8 cellular contexts compared by ENCODE assay signal in genomic region chr1:50978852-50979781, GRCh38. TPM values are rescaled to one million over a fixed set of nuclear protein-coding genes. Genes with fewer than 3 reads are reported as not detected.
DNase-seq lines count a peak whose midpoint lies in the region; ATAC-seq and TF ChIP-seq lines count a peak whose summit lies in the region.

No MANE protein-coding gene starts in this region.

- no peak for ATAC-seq in activated T-cell treated with anti-CD3 and anti-CD28 coated beads, Interleukin-2, amount 50 U/mL, for 4 hours
- no peak for ATAC-seq in HG03159 (IDR thresholded peaks at IDR 0.05; ENCODE audit: unreplicated experiment)

- TF ChIP-seq CTCF in adrenal gland (IDR thresholded peaks at IDR 0.05): no peak
- TF ChIP-seq CTCF in suprapubic skin (IDR thresholded peaks at IDR 0.05): no peak

- no peaks in the 10 kb centered on the region for H3K36me3 Mint-ChIP-seq in activated T-cell treated with anti-CD3 and anti-CD28 coated beads, Interleukin-2, amount 50 U/mL, for 4 hours (ENCODE audit: insufficient read depth)

- peak overlapping the region; percentile 81 for H3K4me3 Mint-ChIP-seq in activated T-cell treated with anti-CD3 and anti-CD28 coated beads, Interleukin-2, amount 50 U/mL, for 4 hours

- no peaks in the 10 kb centered on the region for H3K9me3 ChIP-seq in adrenal gland (replicated peaks in 1 of 3)
- H3K9me3 ChIP-seq in suprapubic skin: no peaks in the 10 kb centered on the region

- intact Hi-C loops in adrenal gland (cut with DNase I): no loop called here

- TF ChIP-seq EP300 in suprapubic skin (IDR thresholded peaks at IDR 0.05): no peak

- H3K4me3 ChIP-seq in adrenal gland (peak overlapping the region in 3 of 4 donors; percentile 53 to 88 (median 73)), suprapubic skin (peak overlapping the region; percentile 86)

- H3K4me1 ChIP-seq in adrenal gland (replicated peaks in 1 of 2) (peaks cover 4 to 31% of the 10 kb centered on the region in 2 donors), suprapubic skin (peaks cover 19% of the 10 kb centered on the region)

- TF ChIP-seq POLR2A in adrenal gland (IDR thresholded peaks at IDR 0.05) (peak in 1 of 2 donors; percentile 20), suprapubic skin (IDR thresholded peaks at IDR 0.05) (no peak)

- no peaks in the 10 kb centered on the region for H3K36me3 ChIP-seq in adrenal gland (replicated peaks in 1 of 2)
- no peaks in the 10 kb centered on the region for H3K36me3 ChIP-seq in suprapubic skin

- peak overlapping the region; percentile 89 to 100 (median 98) for H3K27ac ChIP-seq in adrenal gland
- H3K27ac ChIP-seq in suprapubic skin: peak overlapping the region; percentile 91

- 15 to 24% (median 19%) methylated on average over 10 of the region's 10 CpGs for WGBS in adrenal gland, 4 donors
- WGBS in suprapubic skin: 18% methylated on average over 10 of the region's 10 CpGs

- H3K27me3 Mint-ChIP-seq in activated T-cell treated with anti-CD3 and anti-CD28 coated beads, Interleukin-2, amount 50 U/mL, for 4 hours (ENCODE audit: low read depth): peaks cover 28% of the 10 kb centered on the region

- H3K4me1 Mint-ChIP-seq in activated T-cell treated with anti-CD3 and anti-CD28 coated beads, Interleukin-2, amount 50 U/mL, for 4 hours (ENCODE audit: low read depth): peaks cover 21% of the 10 kb centered on the region

- DNase-seq in activated T-cell treated with anti-CD3 and anti-CD28 coated beads, Interleukin-2, amount 50 U/mL, for 4 hours: no peak
- no peak for DNase-seq in activated T-cell treated with anti-CD3 and anti-CD28 coated beads, Interleukin-2, amount 50 U/mL, for 48 hours
- peak; percentile 66 for DNase-seq in NCI-H226
- DNase-seq in adrenal gland: peak in 6 of 7 donors; percentile 16 to 32 (median 28)
- DNase-seq in islet precursor cell: peak; percentile 32
- DNase-seq in suprapubic skin (ENCODE audit: low spot score in 2 of 2): no peak
- no peak for DNase-seq in GM03348 (ENCODE audit: low spot score)

- H3K9me3 Mint-ChIP-seq in activated T-cell treated with anti-CD3 and anti-CD28 coated beads, Interleukin-2, amount 50 U/mL, for 4 hours: no peaks in the 10 kb centered on the region

- H3K27me3 ChIP-seq in adrenal gland: no peaks in the 10 kb centered on the region
- no peaks in the 10 kb centered on the region for H3K27me3 ChIP-seq in suprapubic skin

RNA-seq across cellular contexts. Expression of gene CDKN2C, which starts 9.1 kb away (rescaled TPM):
- total RNA-seq in activated T-cell treated with anti-CD3 and anti-CD28 coated beads, Interleukin-2, amount 50 U/mL, for 4 hours: 1 to 10 TPM; 1.4 to 2.6 (median 1.4) TPM
- 10 to 100 TPM; 11.0 to 46.0 (median 25.3) TPM for total RNA-seq in adrenal gland
- polyA plus RNA-seq in adrenal gland: 10 to 100 TPM; 15.7 to 27.4 (median 18.5) TPM
- total RNA-seq in suprapubic skin: 10 to 100 TPM in 3 of 4 donors, 1 to 10 TPM in 1; 9.9 to 13.0 (median 11.1) TPM

RNA-seq across cellular contexts. Expression of gene FAF1, which starts 19.1 kb away (rescaled TPM):
- total RNA-seq in activated T-cell treated with anti-CD3 and anti-CD28 coated beads, Interleukin-2, amount 50 U/mL, for 4 hours: 10 to 100 TPM; 59.8 to 64.2 (median 60.1) TPM
- total RNA-seq in adrenal gland (10 to 100 TPM; 25.2 to 88.4 (median 49.8) TPM), suprapubic skin (10 to 100 TPM; 35.1 to 61.6 (median 45.4) TPM)
- 10 to 100 TPM; 23.4 to 79.9 (median 24.7) TPM for polyA plus RNA-seq in adrenal gland

Comparison
In these comparisons a context has a peak if more than half of its experiments do, and no peak if none do; other contexts are left out.
1. DNase-seq: peak in NCI-H226 (single experiment), adrenal gland (6 of 7) and islet precursor cell (single experiment); none in activated T-cell treated with anti-CD3 and anti-CD28 coated beads, Interleukin-2, amount 50 U/mL, for 4 hours (single experiment), activated T-cell treated with anti-CD3 and anti-CD28 coated beads, Interleukin-2, amount 50 U/mL, for 48 hours (0 of 2), suprapubic skin (0 of 2) and GM03348 (single experiment).